Comparison of ENCODE assay signal across 8 cellular contexts in the genomic region with DNA sequence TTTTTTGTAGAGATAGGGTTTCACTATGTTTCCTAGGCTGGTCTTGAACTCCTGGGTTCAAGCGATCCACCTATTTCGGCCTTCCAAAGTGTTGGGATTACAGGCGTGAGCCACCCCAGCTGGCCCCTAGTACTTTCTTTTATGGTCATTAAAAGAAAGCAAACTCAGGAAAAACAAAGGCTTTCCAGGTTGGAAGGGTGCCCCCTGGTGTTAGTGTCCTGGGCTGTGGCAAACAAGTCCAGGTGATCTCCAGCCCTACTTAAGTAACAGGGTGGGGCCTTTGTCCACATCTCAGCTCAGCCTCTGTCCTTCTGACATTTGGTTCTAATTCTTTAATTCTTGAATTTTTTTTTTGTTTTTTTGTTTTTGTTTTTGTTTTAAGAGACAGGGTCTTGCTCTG. TPM values are rescaled to one million over a fixed set of nuclear protein-coding genes. Genes with fewer than 3 reads are reported as not detected.
DNase-seq lines count a peak whose midpoint lies in the region; ATAC-seq and TF ChIP-seq lines count a peak whose summit lies in the region.

No MANE protein-coding gene starts in this region.

- H3K4me3 ChIP-seq in heart left ventricle (peak overlapping the region in 1 of 12 donors; percentile 5), osteoblast (ENCODE audit: insufficient read depth, low read length) (peak overlapping the region; percentile 22)

- peaks cover 86% of the 10 kb centered on the region for H3K79me2 ChIP-seq in osteoblast (ENCODE audit: insufficient read depth, low read length)

- no peaks in the 10 kb centered on the region for H3K27me3 Mint-ChIP-seq in chondrocyte (ENCODE audit: low read depth)

- H3K36me3 ChIP-seq in heart left ventricle (peaks cover 0 to 35% (median 25%) of the 10 kb centered on the region in 9 donors), osteoblast (ENCODE audit: insufficient read depth, low read length) (peaks cover 92% of the 10 kb centered on the region)

- intact Hi-C loops in heart left ventricle (cut with DNase I) (no loop called here), left cardiac atrium (cut with DNase I) (no loop called here)

- H3K4me2 ChIP-seq in osteoblast (ENCODE audit: insufficient read depth, low read length), result peak overlapping the region; percentile 33

- H3K27ac Mint-ChIP-seq in chondrocyte (ENCODE audit: unreplicated experiment), result peak overlapping the region; percentile 93

- H3K9me3 Mint-ChIP-seq in chondrocyte (ENCODE audit: low read depth), result no peaks in the 10 kb centered on the region

- no peak overlapping the region for H2AFZ ChIP-seq in osteoblast (ENCODE audit: low read length)

- no peaks in the 10 kb centered on the region for H3K9me3 ChIP-seq in heart left ventricle
- H3K9me3 ChIP-seq in osteoblast (ENCODE audit: low read depth, low read length), result no peaks in the 10 kb centered on the region

- peaks cover 81% of the 10 kb centered on the region for H3K4me1 Mint-ChIP-seq in chondrocyte (ENCODE audit: low read depth)

- H4K20me1 ChIP-seq in osteoblast (ENCODE audit: insufficient read depth, low read length), result peaks cover 90% of the 10 kb centered on the region

- WGBS in heart left ventricle, 4 donors, result 67 to 89% (median 78%) methylated on average over 3 of the region's 3 CpGs

- TF ChIP-seq CTCF in heart left ventricle (IDR thresholded peaks at IDR 0.05), result peak; percentile 28 to 61 (median 49)
- TF ChIP-seq CTCF in chondrocyte (IDR thresholded peaks at IDR 0.05), result peak; percentile 76
- peak; percentile 61 for TF ChIP-seq CTCF in osteoblast (IDR thresholded peaks at IDR 0.05; ENCODE audit: extremely low read depth, low read depth, low read length)

- H3K36me3 Mint-ChIP-seq in chondrocyte (ENCODE audit: low read depth), result peaks cover 23% of the 10 kb centered on the region

- H3K4me3 Mint-ChIP-seq in chondrocyte (ENCODE audit: unreplicated experiment), result no peak overlapping the region

- H3K27ac ChIP-seq in heart left ventricle (peak overlapping the region in 10 of 12 donors; percentile 9 to 98 (median 72)), osteoblast (ENCODE audit: low read depth, low read length) (peak overlapping the region; percentile 82)

- H3K27me3 ChIP-seq in heart left ventricle, result no peaks in the 10 kb centered on the region
- H3K27me3 ChIP-seq in osteoblast (ENCODE audit: insufficient read depth, low read length), result no peaks in the 10 kb centered on the region

- ATAC-seq in heart left ventricle (no peak), left cardiac atrium (no peak), HG02678 (IDR thresholded peaks at IDR 0.05; ENCODE audit: unreplicated experiment) (no peak)

- DNase-seq in heart left ventricle, result peak in 1 of 5 donors; percentile 42
- no peak for DNase-seq in left cardiac atrium
- DNase-seq in chondrocyte (ENCODE audit: low spot score), result no peak
- DNase-seq in osteoblast (ENCODE audit: insufficient read length, low spot score, missing footprints), result peak; percentile 67
- DNase-seq in activated CD4-positive, CD25-positive, alpha-beta regulatory T cell treated with anti-CD3 and anti-CD28 coated beads, Interleukin-2, amount 50 U/mL, for 72 hours, result no peak
- no peak for DNase-seq in HCEC 1CT

- H3K4me1 ChIP-seq in heart left ventricle (peaks cover 15 to 87% (median 71%) of the 10 kb centered on the region in 12 donors), osteoblast (ENCODE audit: insufficient read depth, low read length) (peaks cover 92% of the 10 kb centered on the region)

- no peak for TF ChIP-seq POLR2A in heart left ventricle (IDR thresholded peaks at IDR 0.05)

TF ChIP-seq in PFSK-1, 5 proteins besides CTCF, POLR2A, EP300 and RAD21:
- TF ChIP-seq TAF1 (IDR thresholded peaks at IDR 0.05; ENCODE audit: borderline replicate concordance, insufficient read depth, low read length), result no peak
- TF ChIP-seq POLR2AphosphoS5 (IDR thresholded peaks at IDR 0.05; ENCODE audit: low read depth, low read length), result 0 out of 2 replicates have a peak, but pooled peaks have one; percentile 18
- TF ChIP-seq FOXP2 (optimal IDR thresholded peaks at IDR 0.05; ENCODE audit: borderline replicate concordance, extremely low read depth, extremely low read length, insufficient read depth), result no peak
- TF ChIP-seq SIN3A (IDR thresholded peaks at IDR 0.05; ENCODE audit: borderline replicate concordance, insufficient read depth, low read length), result no peak
- no peak for TF ChIP-seq REST (IDR thresholded peaks at IDR 0.05; ENCODE audit: insufficient read depth in 1 of 2, low read depth in 2 of 2, low read length in 2 of 2)

RNA-seq across cellular contexts. Expression of gene IGFBP4, which starts 6.9 kb away (rescaled TPM):
- total RNA-seq in heart left ventricle (100 to 1,000 TPM; 103 to 342 (median 129) TPM), left cardiac atrium (100 to 1,000 TPM; 443 to 470 TPM), chondrocyte (351 to 496 TPM (median 486 TPM) in 3 replicates), osteoblast (666 and 801 TPM in 2 replicates)
- 100 to 1,000 TPM; 136 to 174 TPM for polyA plus RNA-seq in heart left ventricle
- 982 TPM for polyA plus RNA-seq in PFSK-1 (2012; ENCODE audit: insufficient read length, low read depth)

RNA-seq across cellular contexts. Expression of gene TOP2A, which starts 32.5 kb away (rescaled TPM):
- total RNA-seq in heart left ventricle (10 to 100 TPM in 1 of 9 donors, 1 to 10 TPM in 5, under 1 TPM in 3; 0.39 to 28.9 (median 1.7) TPM), left cardiac atrium (1 to 10 TPM in 1 of 2 donors, under 1 TPM in 1; 0.47 to 4.2 TPM), chondrocyte (24.6 to 28.2 TPM (median 27.8 TPM) in 3 replicates), osteoblast (14.5 and 15.9 TPM in 2 replicates)
- under 1 TPM; 0.11 to 0.28 TPM for polyA plus RNA-seq in heart left ventricle
- 43.1 TPM for polyA plus RNA-seq in PFSK-1 (2012; ENCODE audit: insufficient read length, low read depth)

RNA-seq across cellular contexts. Expression of gene TNS4, which starts 51.2 kb away (rescaled TPM):
- total RNA-seq in heart left ventricle (under 1 TPM in 2 of 9 donors, not detected in 7; 0.16 to 0.91 TPM), left cardiac atrium (not detected), chondrocyte (0.39 TPM in 1 of 3 replicates, not detected in the others), osteoblast (under 0.01 and 0.29 TPM in 2 replicates)
- not detected for polyA plus RNA-seq in heart left ventricle
- polyA plus RNA-seq in PFSK-1 (2012; ENCODE audit: insufficient read length, low read depth), result not detected
